In genomic region chr4:43843501-43843900, GRCh38 we compare ENCODE assay signal across 20 cellular contexts.
DNase-seq lines count a peak whose midpoint lies in the region; ATAC-seq and TF ChIP-seq lines count a peak whose summit lies in the region.
"Had no signal": no experiment of that assay in that cellular context is flagged by ENCODE, and none has a peak within 500 bp of the region (broad histone marks: within the 10 kb centered on the region; RNA-seq: fewer than 3 reads in every experiment).

No MANE protein-coding gene starts in this region.

- WGBS in HUES64: 85% methylated on average over 1 of the region's 1 CpG

- no peak overlapping the region for H3K4me3 Mint-ChIP-seq in activated T-helper 17 cell treated with anti-CD3 and anti-CD28 coated beads, Interleukin-2, amount 50 U/mL, for 72 hours
- H3K4me3 Mint-ChIP-seq: activated CD4-positive, alpha-beta T cell treated with anti-CD3 and anti-CD28 coated beads, Interleukin-2, amount 10 ng/mL, durations not matched to agents 7 days and 5 days; central memory CD8-positive, alpha-beta T cell had no signal

- H3K27me3 ChIP-seq in HUES64 (ENCODE audit: insufficient read depth, low read length) (no peaks in the 10 kb centered on the region), kidney epithelial cell (ENCODE audit: control insufficient read depth, insufficient read depth, low read length) (no peaks in the 10 kb centered on the region), ascending aorta (no peaks in the 10 kb centered on the region)
- H3K27me3 ChIP-seq: gastroesophageal sphincter, uterus had no signal

- H3K4me1 Mint-ChIP-seq in activated T-helper 17 cell treated with anti-CD3 and anti-CD28 coated beads, Interleukin-2, amount 50 U/mL, for 72 hours: no peaks in the 10 kb centered on the region
- H3K4me1 Mint-ChIP-seq: activated CD4-positive, alpha-beta T cell treated with anti-CD3 and anti-CD28 coated beads, Interleukin-2, amount 10 ng/mL, durations not matched to agents 7 days and 5 days; central memory CD8-positive, alpha-beta T cell had no signal

- no peak overlapping the region for H3K4me3 ChIP-seq in HUES64 (ENCODE audit: low read length)
- H3K4me3 ChIP-seq in kidney epithelial cell (ENCODE audit: low read depth, low read length): no peak overlapping the region
- no peak overlapping the region for H3K4me3 ChIP-seq in ascending aorta
- H3K4me3 ChIP-seq: gastroesophageal sphincter, K562, uterus had no signal

- no peaks in the 10 kb centered on the region for H3K36me3 Mint-ChIP-seq in activated T-helper 17 cell treated with anti-CD3 and anti-CD28 coated beads, Interleukin-2, amount 50 U/mL, for 72 hours (ENCODE audit: low read depth)
- H3K36me3 Mint-ChIP-seq: activated naive CD4-positive, alpha-beta T cell treated with anti-CD3 and anti-CD28 coated beads, Interleukin-2, amount 50 U/mL, for 72 hours had no signal

- no peaks in the 10 kb centered on the region for H3K9me3 Mint-ChIP-seq in activated T-helper 17 cell treated with anti-CD3 and anti-CD28 coated beads, Interleukin-2, amount 50 U/mL, for 72 hours

- H3K27ac Mint-ChIP-seq in activated T-helper 17 cell treated with anti-CD3 and anti-CD28 coated beads, Interleukin-2, amount 50 U/mL, for 72 hours: no peak overlapping the region
- H3K27ac Mint-ChIP-seq: activated CD4-positive, alpha-beta T cell treated with anti-CD3 and anti-CD28 coated beads, Interleukin-2, amount 10 ng/mL, durations not matched to agents 7 days and 5 days; activated naive CD4-positive, alpha-beta T cell treated with anti-CD3 and anti-CD28 coated beads, Interleukin-2, amount 50 U/mL, for 72 hours had no signal

- H3K4me1 ChIP-seq in HUES64 (ENCODE audit: insufficient read depth, low read length): peaks cover 10% of the 10 kb centered on the region
- no peaks in the 10 kb centered on the region for H3K4me1 ChIP-seq in ascending aorta
- H3K4me1 ChIP-seq: gastroesophageal sphincter, uterus had no signal

- H3K27ac ChIP-seq in HUES64 (ENCODE audit: low read depth, low read length) (peak overlapping the region; percentile 40; the same call in 1 of the 2 replicates), ascending aorta (no peak overlapping the region)
- H3K27ac ChIP-seq: gastroesophageal sphincter, uterus had no signal

- no peak for ATAC-seq in activated T-helper 17 cell treated with anti-CD3 and anti-CD28 coated beads, Interleukin-2, amount 50 U/mL, for 72 hours (replicated peaks)
- ATAC-seq in GM21447 (IDR thresholded peaks at IDR 0.05; ENCODE audit: unreplicated experiment): no peak
- ATAC-seq: activated naive CD4-positive, alpha-beta T cell treated with anti-CD3 and anti-CD28 coated beads, Interleukin-2, amount 50 U/mL, for 72 hours; gastroesophageal sphincter; K562 had no signal

- no peak overlapping the region for H3K9ac ChIP-seq in HUES64 (ENCODE audit: low read depth, low read length)

- no peaks in the 10 kb centered on the region for H3K36me3 ChIP-seq in HUES64 (ENCODE audit: insufficient read depth, low read length)
- no peaks in the 10 kb centered on the region for H3K36me3 ChIP-seq in kidney epithelial cell (ENCODE audit: control insufficient read depth, insufficient read depth, low read length)
- no peaks in the 10 kb centered on the region for H3K36me3 ChIP-seq in ascending aorta
- H3K36me3 ChIP-seq: gastroesophageal sphincter, uterus had no signal

- intact Hi-C loops in ascending aorta (cut with DNase I): no loop called here

- DNase-seq in A172 (ENCODE audit: low spot score) (peak; percentile 22), amniotic epithelial cell (ENCODE audit: low read depth) (peak; percentile 10), kidney epithelial cell (ENCODE audit: low read depth) (no peak), ascending aorta (ENCODE audit: low spot score in 2 of 2) (no peak), CD1c-positive myeloid dendritic cell (ENCODE audit: extremely low spot score) (no peak)
- DNase-seq: activated CD4-positive, alpha-beta T cell treated with anti-CD3 and anti-CD28 coated beads, Interleukin-2, amount 10 ng/mL, durations not matched to agents 7 days and 5 days; activated T-cell treated with anti-CD3 and anti-CD28 coated beads for 4 hours; GDM1; HCEC 1CT; NCI-H1105 treated with DMSO at 0.1 percent for 48 hours; NCI-H2171 treated with DMSO at 0.1 percent for 48 hours; stimulated activated naive CD4-positive, alpha-beta T cell; uterus had no signal

- no peaks in the 10 kb centered on the region for H3K27me3 Mint-ChIP-seq in activated T-helper 17 cell treated with anti-CD3 and anti-CD28 coated beads, Interleukin-2, amount 50 U/mL, for 72 hours
- H3K27me3 Mint-ChIP-seq: activated CD4-positive, alpha-beta T cell treated with anti-CD3 and anti-CD28 coated beads, Interleukin-2, amount 10 ng/mL, durations not matched to agents 7 days and 5 days; central memory CD8-positive, alpha-beta T cell had no signal

- TF ChIP-seq CTCF in kidney epithelial cell (IDR thresholded peaks at IDR 0.05; ENCODE audit: insufficient read depth, low read length, poor library complexity, severe bottlenecking): peak; percentile 23
- TF ChIP-seq CTCF in ascending aorta (IDR thresholded peaks at IDR 0.05): no peak

- 0 out of 2 replicates have a peak, but pooled peaks cover 4% of the 10 kb centered on the region for H3K9me3 ChIP-seq in HUES64 (ENCODE audit: insufficient read depth, low read depth, low read length)
- H3K9me3 ChIP-seq in ascending aorta: no peaks in the 10 kb centered on the region
- H3K9me3 ChIP-seq: uterus had no signal

Comparison
In these comparisons a context has a peak if more than half of its experiments do, and no peak if none do; other contexts are left out.
1. DNase-seq: peak in A172 (single experiment) and amniotic epithelial cell (single experiment); none in kidney epithelial cell (single experiment), ascending aorta (0 of 2) and CD1c-positive myeloid dendritic cell (single experiment).